Comparison of ENCODE assay signal across 15 cellular contexts in genomic region chr6:3013901-3014674, GRCh38.
"Had no signal": no experiment of that assay in that cellular context is flagged by ENCODE, and none has a peak within 500 bp of the region (broad histone marks: within the 10 kb centered on the region; RNA-seq: fewer than 3 reads in every experiment).

No MANE protein-coding gene starts in this region.

- H3K36me3 ChIP-seq: ovary had no signal

- DNase-seq: activated B cell treated with CpG ODN at 0.5 μM for 24 hours; activated CD4-positive, alpha-beta T cell treated with anti-CD3 and anti-CD28 coated beads, Interleukin-2, amount 10 ng/mL, durations not matched to agents 7 days and 5 days; activated effector memory CD4-positive, alpha-beta T cell treated with Interleukin-2 at 50 U/mL for 16 hours; central memory CD4-positive, alpha-beta T cell; effector CD4-positive, alpha-beta T cell; natural killer cell; ovary had no signal

- H3K27me3 ChIP-seq: hepatocyte, ovary, stomach had no signal

- H3K4me3 Mint-ChIP-seq: activated B cell treated with CpG ODN at 0.5 μM for 24 hours; activated CD4-positive, alpha-beta T cell treated with anti-CD3 and anti-CD28 coated beads, Interleukin-2, amount 10 ng/mL, durations not matched to agents 7 days and 5 days; activated naive CD4-positive, alpha-beta T cell treated with anti-CD3 and anti-CD28 coated beads, Interleukin-2, amount 50 U/mL, for 24 hours; natural killer cell; T-helper 1 cell treated with Interleukin-12 subunit alpha and Interleukin-12 subunit beta and Interleukin-4 antibody, amounts not matched to agents 30 μg/mL and 1 μg/mL, for 36 hours had no signal

- H3K27ac Mint-ChIP-seq: activated B cell treated with CpG ODN at 0.5 μM for 24 hours; activated CD4-positive, alpha-beta T cell treated with anti-CD3 and anti-CD28 coated beads, Interleukin-2, amount 10 ng/mL, durations not matched to agents 7 days and 5 days; activated naive CD4-positive, alpha-beta T cell treated with anti-CD3 and anti-CD28 coated beads, Interleukin-2, amount 50 U/mL, for 24 hours; natural killer cell; T-helper 1 cell treated with Interleukin-12 subunit alpha and Interleukin-12 subunit beta and Interleukin-4 antibody, amounts not matched to agents 30 μg/mL and 1 μg/mL, for 36 hours had no signal

- H3K9me3 ChIP-seq: ovary had no signal

- H3K4me1 ChIP-seq: lower lobe of right lung had no signal

- H3K27me3 Mint-ChIP-seq: activated B cell treated with CpG ODN at 0.5 μM for 24 hours; activated CD4-positive, alpha-beta T cell treated with anti-CD3 and anti-CD28 coated beads, Interleukin-2, amount 10 ng/mL, durations not matched to agents 7 days and 5 days; activated naive CD4-positive, alpha-beta T cell treated with anti-CD3 and anti-CD28 coated beads, Interleukin-2, amount 50 U/mL, for 24 hours had no signal

- H3K4me2 ChIP-seq: hepatocyte had no signal

- H3K4me3 ChIP-seq: coronary artery, hepatocyte, lower lobe of right lung, ovary, skin epidermis, stomach, thoracic aorta had no signal

- H2AFZ ChIP-seq: hepatocyte had no signal

- H3K4me1 Mint-ChIP-seq: activated B cell treated with CpG ODN at 0.5 μM for 24 hours; activated naive CD4-positive, alpha-beta T cell treated with anti-CD3 and anti-CD28 coated beads, Interleukin-2, amount 50 U/mL, for 24 hours had no signal

- H3K27ac ChIP-seq: coronary artery, hepatocyte, lower lobe of right lung, ovary, thoracic aorta had no signal
